Comparison of ENCODE assay signal across 22 cellular contexts in the genomic region with DNA sequence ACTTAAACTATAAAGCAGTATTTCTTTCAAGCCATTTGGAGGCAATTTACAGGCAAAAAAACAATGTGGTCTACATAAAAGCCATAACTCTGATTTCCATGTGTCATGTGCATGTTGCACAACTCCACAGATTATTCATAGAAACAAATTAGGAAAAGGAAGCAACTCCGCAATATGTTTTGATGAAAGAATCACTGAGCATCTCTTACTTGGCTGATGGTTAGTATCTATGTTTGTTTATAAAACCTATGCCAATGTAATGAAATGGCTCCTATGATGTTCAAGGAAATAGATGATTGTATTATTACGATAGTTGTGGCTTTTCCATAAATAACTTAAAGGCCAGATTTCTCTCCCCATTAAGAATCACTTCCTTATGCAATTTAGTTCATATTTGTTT.
DNase-seq lines count a peak whose midpoint lies in the region; ATAC-seq, FAIRE-seq and TF ChIP-seq lines count a peak whose summit lies in the region.
"Had no signal": no experiment of that assay in that cellular context is flagged by ENCODE, and none has a peak within 500 bp of the region (broad histone marks: within the 10 kb centered on the region; RNA-seq: fewer than 3 reads in every experiment).

No MANE protein-coding gene starts in this region.

- DNase-seq in AG10803 (ENCODE audit: low read depth) = peak; percentile 94
- DNase-seq in HFFc6 = peak; percentile 70
- DNase-seq in bronchial epithelial cell (ENCODE audit: low read depth) = peak; percentile 11
- DNase-seq in mesenchymal stem cell = peak; percentile 42
- DNase-seq in dermis blood vessel endothelial cell = no peak
- DNase-seq: activated CD4-positive, alpha-beta T cell treated with anti-CD3 and anti-CD28 coated beads for 1 hour; adrenal gland; DMS53; endodermal cell; left ventricle myocardium inferior; NCI-H2081; NCI-H524 treated with DMSO at 0.1 percent for 48 hours; PC-9; right lobe of liver; stimulated activated CD4-positive, alpha-beta T cell treated with anti-CD3 and anti-CD28 coated beads, Interleukin-1b, Interleukin-23, amount 100 ng/mL, for 48 hours had no signal

- no peak overlapping the region; the same call in 1 of the 2 replicates for H3K4me3 Mint-ChIP-seq in HFFc6
- H3K4me3 Mint-ChIP-seq: endodermal cell; T-helper 2 cell treated with Interferon-gamma antibody and Interleukin-4, amounts not matched to agents 5 μg/mL and 100 μg/mL, for 36 hours had no signal

- peaks cover 5% of the 10 kb centered on the region; the same call in 1 of the 2 replicates for H3K36me3 Mint-ChIP-seq in HFFc6 (ENCODE audit: low read depth)

- H3K79me1 ChIP-seq in mesenchymal stem cell (replicated peaks; ENCODE audit: low read length, poor library complexity, severe bottlenecking) = no peaks in the 10 kb centered on the region

- H3K36me3 ChIP-seq in bronchial epithelial cell (ENCODE audit: control insufficient read depth, insufficient read depth, low read length) = no peaks in the 10 kb centered on the region
- H3K36me3 ChIP-seq in mesenchymal stem cell (ENCODE audit: control insufficient read depth in 1 of 2, insufficient read depth in 2 of 2, low read depth in 1 of 2, low read length in 2 of 2) = no peaks in the 10 kb centered on the region
- H3K36me3 ChIP-seq: adrenal gland, left ventricle myocardium inferior, right lobe of liver, SJSA1 had no signal

- TF ChIP-seq CTCF in AG10803 (conservative IDR thresholded peaks at IDR 0.05; ENCODE audit: low read length) (no peak), HFFc6 (IDR thresholded peaks at IDR 0.05) (no peak), bronchial epithelial cell (IDR thresholded peaks at IDR 0.05; ENCODE audit: insufficient read depth, low read length, severe bottlenecking) (no peak)

- H2BK5ac ChIP-seq in mesenchymal stem cell (ENCODE audit: low read depth, low read length, poor library complexity, severe bottlenecking) = no peak overlapping the region

- H2BK15ac ChIP-seq in mesenchymal stem cell (ENCODE audit: low read depth, poor library complexity, severe bottlenecking) = no peak overlapping the region

- H2AFZ ChIP-seq in mesenchymal stem cell (ENCODE audit: low read depth, low read length) = no peak overlapping the region
- H2AFZ ChIP-seq: PC-9 had no signal

- H3K18ac ChIP-seq in mesenchymal stem cell (ENCODE audit: low read depth in 1 of 2, low read length in 2 of 2) = no peak overlapping the region

- WGBS in mesenchymal stem cell = 100% methylated on average over 2 of the region's 2 CpGs

- peak overlapping the region; percentile 74 for H3K9ac ChIP-seq in mesenchymal stem cell (ENCODE audit: low read length)

- peaks cover 51% of the 10 kb centered on the region for H3K4me1 Mint-ChIP-seq in HFFc6 (ENCODE audit: low read depth)

- H3K27ac ChIP-seq in mesenchymal stem cell (ENCODE audit: low read length, poor library complexity, severe bottlenecking) = no peak overlapping the region
- H3K27ac ChIP-seq: adrenal gland, C4-2B, left ventricle myocardium inferior, PC-9, right lobe of liver, SJSA1 had no signal

- no peaks in the 10 kb centered on the region for H3K4me1 ChIP-seq in mesenchymal stem cell (ENCODE audit: control insufficient read depth, insufficient read depth, low read depth, low read length)
- H3K4me1 ChIP-seq: left ventricle myocardium inferior, right lobe of liver had no signal

- H3K9me3 Mint-ChIP-seq in HFFc6 = no peaks in the 10 kb centered on the region
- H3K9me3 Mint-ChIP-seq: endodermal cell; T-helper 2 cell treated with Interferon-gamma antibody and Interleukin-4, amounts not matched to agents 5 μg/mL and 100 μg/mL, for 36 hours had no signal

- FAIRE-seq in bronchial epithelial cell (lab: Jason Lieb, UNC) = no peak
- FAIRE-seq: HepG2 had no signal

- no peak for ATAC-seq in HG02852 (IDR thresholded peaks at IDR 0.05; ENCODE audit: unreplicated experiment)
- no peak for ATAC-seq in activated CD4-positive, CD25-positive, alpha-beta regulatory T cell treated with anti-CD3 and anti-CD28 coated beads, Interleukin-2, amount 50 U/mL, for 24 hours
- ATAC-seq in HG03378 (IDR thresholded peaks at IDR 0.05; ENCODE audit: unreplicated experiment) = no peak
- ATAC-seq: HepG2, right lobe of liver had no signal

- H3K23ac ChIP-seq in mesenchymal stem cell (ENCODE audit: low read length in 2 of 2) = no peak overlapping the region

- H3K4ac ChIP-seq in mesenchymal stem cell (ENCODE audit: low read depth in 1 of 2, low read length in 2 of 2) = no peak overlapping the region

- H3K27me3 ChIP-seq in bronchial epithelial cell (ENCODE audit: control insufficient read depth, insufficient read depth, low read length) (no peaks in the 10 kb centered on the region), mesenchymal stem cell (ENCODE audit: control insufficient read depth in 1 of 2, insufficient read depth in 1 of 2, low read length in 2 of 2) (no peaks in the 10 kb centered on the region)
- H3K27me3 ChIP-seq: adrenal gland, right lobe of liver, SJSA1 had no signal

- peaks cover 7% of the 10 kb centered on the region for H3K9me3 ChIP-seq in mesenchymal stem cell (ENCODE audit: control insufficient read depth, low read length)
- H3K9me3 ChIP-seq: adrenal gland, left ventricle myocardium inferior, right lobe of liver, SJSA1 had no signal

- H4K8ac ChIP-seq in mesenchymal stem cell (ENCODE audit: low read length) = no peak overlapping the region

- H3K4me3 ChIP-seq in AG10803 (ENCODE audit: low read length) (no peak overlapping the region), bronchial epithelial cell (ENCODE audit: low read depth, low read length) (no peak overlapping the region), mesenchymal stem cell (ENCODE audit: insufficient read depth in 1 of 2, low read depth in 1 of 2, low read length in 2 of 2) (no peak overlapping the region)
- H3K4me3 ChIP-seq: adrenal gland, left ventricle myocardium inferior, PC-9, right lobe of liver, SJSA1 had no signal

- no peak overlapping the region for H2AK5ac ChIP-seq in mesenchymal stem cell (ENCODE audit: low read length, severe bottlenecking)

- H4K91ac ChIP-seq in mesenchymal stem cell (ENCODE audit: low read length) = no peak overlapping the region

- H3K4me2 ChIP-seq in mesenchymal stem cell (ENCODE audit: low read length, poor library complexity, severe bottlenecking) = no peak overlapping the region
- H3K4me2 ChIP-seq: PC-9 had no signal

- no peak overlapping the region for H2BK120ac ChIP-seq in mesenchymal stem cell (ENCODE audit: low read depth, low read length)

- no peak overlapping the region for H3K14ac ChIP-seq in mesenchymal stem cell (ENCODE audit: low read length in 2 of 2)

- peak overlapping the region; percentile 55 for H3K27ac Mint-ChIP-seq in HFFc6
- H3K27ac Mint-ChIP-seq: T-helper 2 cell treated with Interferon-gamma antibody and Interleukin-4, amounts not matched to agents 5 μg/mL and 100 μg/mL, for 36 hours had no signal

- no peaks in the 10 kb centered on the region for H3K27me3 Mint-ChIP-seq in HFFc6 (ENCODE audit: insufficient read depth)

- H2BK12ac ChIP-seq in mesenchymal stem cell (ENCODE audit: low read length in 2 of 2) = no peak overlapping the region
